ENCODE assay signal across 23 cellular contexts in genomic region chr12:27467641-27468040, GRCh38. TPM values are rescaled to one million over a fixed set of nuclear protein-coding genes. Genes with fewer than 3 reads are reported as not detected.
DNase-seq lines count a peak whose midpoint lies in the region; ATAC-seq and TF ChIP-seq lines count a peak whose summit lies in the region.
"Had no signal": no experiment of that assay in that cellular context is flagged by ENCODE, and none has a peak within 500 bp of the region (broad histone marks: within the 10 kb centered on the region; RNA-seq: fewer than 3 reads in every experiment).

No MANE protein-coding gene starts in this region.

- no peak overlapping the region for H3K9ac ChIP-seq in Loucy (ENCODE audit: low read depth, low read length, poor library complexity, severe bottlenecking)

- no peak for TF ChIP-seq EP300 in tibial nerve (IDR thresholded peaks at IDR 0.05)

- H2AFZ ChIP-seq in Loucy (ENCODE audit: low read length) = no peak overlapping the region

- WGBS in tibial nerve, 2 donors = 91 to 97% methylated on average over 3 of the region's 3 CpGs

- no peaks in the 10 kb centered on the region for H3K27me3 ChIP-seq in Loucy (ENCODE audit: insufficient read depth, low read length, poor library complexity, severe bottlenecking)
- no peaks in the 10 kb centered on the region for H3K27me3 ChIP-seq in tibial nerve
- H3K27me3 ChIP-seq: BE2C, cardiac muscle cell had no signal

- ATAC-seq in GM18909 (IDR thresholded peaks at IDR 0.05; ENCODE audit: poor library complexity, unreplicated experiment) (peak; percentile 48), HG03097 (IDR thresholded peaks at IDR 0.05; ENCODE audit: low FRiP score, unreplicated experiment) (peak; percentile 77), GM18498 (IDR thresholded peaks at IDR 0.05; ENCODE audit: unreplicated experiment) (no peak)
- ATAC-seq: effector memory CD8-positive, alpha-beta T cell had no signal

- TF ChIP-seq CTCF in GM12865 (IDR thresholded peaks at IDR 0.05; ENCODE audit: insufficient read depth, low read depth, low read length, missing control alignments) (no peak), Loucy (conservative IDR thresholded peaks at IDR 0.05; ENCODE audit: low read length) (no peak), GM10266 (IDR thresholded peaks at IDR 0.05; ENCODE audit: control insufficient read depth, insufficient read depth, low read depth, missing control alignments) (no peak), tibial nerve (IDR thresholded peaks at IDR 0.05) (no peak)

- H3K4me1 ChIP-seq in Loucy (ENCODE audit: insufficient read depth, low read length, poor library complexity, severe bottlenecking) = peaks cover 49% of the 10 kb centered on the region
- peaks cover 0 to 10% (median 0%) of the 10 kb centered on the region in 4 donors for H3K4me1 ChIP-seq in tibial nerve
- H3K4me1 ChIP-seq: BE2C had no signal

- H3K4me2 ChIP-seq in Loucy (ENCODE audit: low read depth, low read length, poor library complexity, severe bottlenecking) = peak overlapping the region; percentile 13

- H3K36me3 ChIP-seq in Loucy (ENCODE audit: insufficient read depth, low read length) = no peaks in the 10 kb centered on the region
- no peaks in the 10 kb centered on the region for H3K36me3 ChIP-seq in tibial nerve
- H3K36me3 ChIP-seq: BE2C, cardiac muscle cell, HAP-1 had no signal

- no peaks in the 10 kb centered on the region for H3F3A ChIP-seq in Loucy (ENCODE audit: low read depth)

- DNase-seq in GM12865 (ENCODE audit: low read depth) = peak; percentile 25
- DNase-seq in GM10266 (ENCODE audit: extremely low spot score) = no peak
- DNase-seq in NCI-H1694 treated with DMSO at 0.1 percent for 48 hours (lab: John Stamatoyannopoulos, UW) = no peak
- no peak for DNase-seq in tibial nerve (ENCODE audit: low spot score in 2 of 2)
- DNase-seq: activated CD4-positive, alpha-beta memory T cell treated with anti-CD3 and anti-CD28 coated beads for 36 hours; aorta; BE2C; effector memory CD8-positive, alpha-beta T cell; erythroblast; kidney; NCI-H2029 treated with DMSO at 0.1 percent for 48 hours; NCI-H82; T-helper 1 cell had no signal

- H3K27ac ChIP-seq in tibial nerve = no peak overlapping the region
- H3K27ac ChIP-seq: cardiac muscle cell, coronary artery had no signal

- no peak for TF ChIP-seq POLR2A in tibial nerve (IDR thresholded peaks at IDR 0.05)

- H4K20me1 ChIP-seq in Loucy (ENCODE audit: insufficient read depth, low read length, poor library complexity, severe bottlenecking) = no peaks in the 10 kb centered on the region

- H3K4me3 ChIP-seq in GM12865 (ENCODE audit: low read depth, low read length) (no peak overlapping the region), Loucy (ENCODE audit: low read length, poor library complexity, severe bottlenecking) (no peak overlapping the region), tibial nerve (no peak overlapping the region)
- H3K4me3 ChIP-seq: cardiac muscle cell, coronary artery, HAP-1 had no signal

- no peaks in the 10 kb centered on the region for H3K9me3 ChIP-seq in Loucy (ENCODE audit: insufficient read depth, low read depth, low read length)
- no peaks in the 10 kb centered on the region for H3K9me3 ChIP-seq in tibial nerve
- H3K9me3 ChIP-seq: BE2C, HAP-1 had no signal

- no peaks in the 10 kb centered on the region for H3K79me2 ChIP-seq in Loucy (ENCODE audit: insufficient read depth, low read length)

- H3K9me2 ChIP-seq in Loucy (replicated peaks; ENCODE audit: low read depth, low read length) = no peaks in the 10 kb centered on the region

RNA-seq across cellular contexts. Expression of gene SMCO2, which starts 21.1 kb away (rescaled TPM):
- total RNA-seq in tibial nerve = not detected
- total RNA-seq: cardiac muscle cell, liver, OCI-LY7, osteocyte had no signal

RNA-seq across cellular contexts. Expression of gene PPFIBP1, which starts 56.4 kb away (rescaled TPM):
- 100 to 1,000 TPM in 1 of 4 donors, 10 to 100 TPM in 3; 56.9 to 110 (median 72.5) TPM for total RNA-seq in tibial nerve
